13 cellular contexts compared by ENCODE assay signal in genomic region chr10:99973190-99973589, GRCh38. TPM values are rescaled to one million over a fixed set of nuclear protein-coding genes. Genes with fewer than 3 reads are reported as not detected.
DNase-seq lines count a peak whose midpoint lies in the region; ATAC-seq and TF ChIP-seq lines count a peak whose summit lies in the region.
"Had no signal": no experiment of that assay in that cellular context is flagged by ENCODE, and none has a peak within 500 bp of the region (broad histone marks: within the 10 kb centered on the region; RNA-seq: fewer than 3 reads in every experiment).

No MANE protein-coding gene starts in this region.

- DNase-seq in GM13976 (ENCODE audit: low spot score) (no peak), adipocyte (ENCODE audit: low read depth) (peak; percentile 43), left lobe of liver (ENCODE audit: low spot score) (no peak), upper lobe of left lung (no peak), NCI-H2171 treated with DMSO at 0.1 percent for 48 hours (lab: John Stamatoyannopoulos, UW) (no peak), amniotic stem cell (lab: John Stamatoyannopoulos, UW) (no peak), cerebellar nuclear complex (lab: John Stamatoyannopoulos, UW) (no peak)
- DNase-seq: activated CD8-positive, alpha-beta memory T cell treated with anti-CD3 and anti-CD28 coated beads, Interleukin-2, amount 50 U/mL, for 48 hours; amygdala; CD4-positive, CD25-positive, alpha-beta regulatory T cell; stimulated activated CD4-positive, alpha-beta T cell treated with anti-CD3 and anti-CD28 coated beads, Interleukin-12 subunit alpha, Interleukin-12 subunit beta, amount 100 ng/mL, for 4 hours had no signal

- H3K9me3 ChIP-seq in adipocyte (ENCODE audit: control insufficient read depth, low read length) (no peaks in the 10 kb centered on the region), upper lobe of left lung (no peaks in the 10 kb centered on the region)

- 80 to 84% methylated on average over 2 of the region's 2 CpGs for WGBS in upper lobe of left lung, 2 donors

- TF ChIP-seq EP300 in upper lobe of left lung (IDR thresholded peaks at IDR 0.05) = no peak

- H3K4me3 ChIP-seq in ACC112 (ENCODE audit: low read depth, low read length) = no peak overlapping the region
- H3K4me3 ChIP-seq in adipocyte (ENCODE audit: low read length) = no peak overlapping the region
- H3K4me3 ChIP-seq in upper lobe of left lung = no peak overlapping the region

- peak overlapping the region; percentile 39 for H3K9ac ChIP-seq in adipocyte (ENCODE audit: low read length)

- in situ Hi-C loops in GM13976 (cut with MboI; ENCODE audit: low sequenced_read_pairs, unreplicated experiment) = no loop called here

- TF ChIP-seq POLR2A in upper lobe of left lung (IDR thresholded peaks at IDR 0.05) = no peak

- H3K27me3 ChIP-seq in ACC112 (ENCODE audit: insufficient read depth, low read length) = no peaks in the 10 kb centered on the region
- no peaks in the 10 kb centered on the region for H3K27me3 ChIP-seq in adipocyte (replicated peaks; ENCODE audit: control insufficient read depth, insufficient read depth, low read length)
- H3K27me3 ChIP-seq in upper lobe of left lung = no peaks in the 10 kb centered on the region

- H2AFZ ChIP-seq in ACC112 (ENCODE audit: low read length, unreplicated experiment) = no peak overlapping the region

- H3K79me2 ChIP-seq in ACC112 (ENCODE audit: control insufficient read depth, insufficient read depth, low read length, unreplicated experiment) = peaks cover 69% of the 10 kb centered on the region

- H3K36me3 ChIP-seq in ACC112 (ENCODE audit: insufficient read depth, low read length) (peaks cover 20% of the 10 kb centered on the region), adipocyte (ENCODE audit: control insufficient read depth, insufficient read depth, low read length, severe bottlenecking) (peaks cover 41% of the 10 kb centered on the region), upper lobe of left lung (peaks cover 0 to 32% (median 14%) of the 10 kb centered on the region in 4 donors)

- TF ChIP-seq CTCF in GM13976 (IDR thresholded peaks at IDR 0.05; ENCODE audit: borderline replicate concordance, control extremely low read depth, extremely low read depth, insufficient read depth, missing control alignments) = peak; percentile 27
- no peak for TF ChIP-seq CTCF in upper lobe of left lung (IDR thresholded peaks at IDR 0.05)

- H3K27ac ChIP-seq in ACC112 (ENCODE audit: low read depth, low read length) (peak overlapping the region; percentile 100), upper lobe of left lung (no peak overlapping the region)
- H3K27ac ChIP-seq: epithelial cell of prostate had no signal

- ATAC-seq in left lobe of liver (peak; percentile 65), upper lobe of left lung (ENCODE audit: low FRiP score in 2 of 2) (no peak)

- H3K4me1 ChIP-seq in ACC112 (ENCODE audit: control insufficient read depth, insufficient read depth, low read length, unreplicated experiment) = peaks cover 35% of the 10 kb centered on the region
- H3K4me1 ChIP-seq in adipocyte (ENCODE audit: control insufficient read depth, insufficient read depth, low read length) = peaks cover 27% of the 10 kb centered on the region
- H3K4me1 ChIP-seq in upper lobe of left lung = peaks cover 0 to 12% (median 5%) of the 10 kb centered on the region in 4 donors

RNA-seq across cellular contexts. Expression of gene DNMBP, which starts 36.6 kb away (rescaled TPM):
- total RNA-seq in left lobe of liver (11.6 TPM), upper lobe of left lung (10 to 100 TPM; 10.1 to 18.9 (median 12.6) TPM)
